ENCODE assay signal across 11 cellular contexts in genomic region chr9:2126331-2126789, GRCh38.
DNase-seq lines count a peak whose midpoint lies in the region; ATAC-seq, FAIRE-seq and TF ChIP-seq lines count a peak whose summit lies in the region.
"Had no signal": no experiment of that assay in that cellular context is flagged by ENCODE, and none has a peak within 500 bp of the region (broad histone marks: within the 10 kb centered on the region; RNA-seq: fewer than 3 reads in every experiment).

No MANE protein-coding gene starts in this region.

- H3K9me3 ChIP-seq in esophagus (ENCODE audit: control insufficient read depth in 2 of 2, insufficient read depth in 1 of 2, low read depth in 1 of 2, low read length in 1 of 2) = no peaks in the 10 kb centered on the region

- no peak for TF ChIP-seq CTCF in natural killer cell (IDR thresholded peaks at IDR 0.05)

- H3K36me3 Mint-ChIP-seq in natural killer cell = peaks cover 22% of the 10 kb centered on the region

- H3K4me3 ChIP-seq in esophagus (ENCODE audit: low read depth in 1 of 2, low read length in 2 of 2) = no peak overlapping the region

- peak overlapping the region; percentile 61 for H3K4me3 Mint-ChIP-seq in natural killer cell

- ATAC-seq in HG02852 (IDR thresholded peaks at IDR 0.05; ENCODE audit: unreplicated experiment) = peak; percentile 2
- ATAC-seq in natural killer cell = no peak
- no peak for ATAC-seq in GM19035 (IDR thresholded peaks at IDR 0.05; ENCODE audit: unreplicated experiment)

- H3K4me1 Mint-ChIP-seq in natural killer cell = peaks cover 62 to 65% of the 10 kb centered on the region in 2 donors

- intact Hi-C loops in natural killer cell (cut with micrococcal nuclease) = no loop called here

- no peaks in the 10 kb centered on the region for H3K27me3 ChIP-seq in esophagus (ENCODE audit: control insufficient read depth in 1 of 2, insufficient read depth in 2 of 2, low read length in 2 of 2)

- peak overlapping the region; percentile 0 to 2 for H3K27ac ChIP-seq in esophagus (ENCODE audit: low read depth in 2 of 2, low read length in 1 of 2)

- DNase-seq in AG08395 (ENCODE audit: low spot score) (peak; percentile 17), natural killer cell (no peak), SHP77 (lab: John Stamatoyannopoulos, UW) (no peak), NCI-H82 (lab: John Stamatoyannopoulos, UW) (no peak), frontal cortex (ENCODE audit: low spot score in 2 of 2) (no peak)
- DNase-seq: NCI-H510A had no signal

- no peak for FAIRE-seq in frontal cortex (lab: Jason Lieb, UNC)
- FAIRE-seq: endometrium had no signal

- peaks cover 3% of the 10 kb centered on the region in 2 donors for H3K4me1 ChIP-seq in esophagus (ENCODE audit: control insufficient read depth in 2 of 2, insufficient read depth in 2 of 2, low read length in 1 of 2)

- no peaks in the 10 kb centered on the region for H3K27me3 Mint-ChIP-seq in natural killer cell (ENCODE audit: low read depth in 2 of 2)
- H3K27me3 Mint-ChIP-seq: progenitor cell of endocrine pancreas had no signal

- peak overlapping the region; percentile 77 to 78 for H3K27ac Mint-ChIP-seq in natural killer cell
- H3K27ac Mint-ChIP-seq: progenitor cell of endocrine pancreas had no signal

- H3K9me3 Mint-ChIP-seq in natural killer cell = no peaks in the 10 kb centered on the region

- peaks cover 4 to 10% of the 10 kb centered on the region in 2 donors for H3K36me3 ChIP-seq in esophagus (ENCODE audit: control insufficient read depth in 2 of 2, insufficient read depth in 2 of 2, low read length in 1 of 2)

- 18 to 27% methylated on average over 4 of the region's 4 CpGs for WGBS in esophagus, 2 donors
